Comparison of ENCODE assay signal across 1 cellular context in the genomic region with DNA sequence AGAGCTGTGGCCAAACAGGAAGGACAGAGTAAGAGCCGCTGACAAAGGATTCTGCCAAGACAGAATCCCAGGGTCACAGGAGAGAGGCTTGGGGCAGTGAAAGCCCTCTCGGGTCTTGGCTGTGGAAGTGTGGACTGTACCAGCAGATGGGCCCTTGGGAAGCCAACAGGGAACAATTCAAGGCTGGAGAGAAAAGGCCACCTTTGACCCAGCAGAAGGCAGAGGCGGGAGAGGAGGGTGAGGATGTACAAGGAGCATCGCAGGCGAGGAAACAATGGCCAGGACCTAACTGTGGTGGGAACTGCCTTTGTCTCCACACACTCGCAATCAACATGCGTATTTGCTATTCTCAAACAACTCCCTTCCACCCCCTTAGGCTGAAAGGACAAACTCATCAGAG.
TF ChIP-seq lines count a peak whose summit lies in the region.

No MANE protein-coding gene starts in this region.

TF ChIP-seq in HepG2, 621 proteins besides CTCF, POLR2A, EP300 and RAD21:
- TF ChIP-seq KDM5B (CRISPR knock-in tag; IDR thresholded peaks at IDR 0.05; ENCODE audit: borderline replicate concordance) (0 out of 2 replicates have a peak, but pooled peaks have one; percentile 18), JUN (CRISPR knock-in tag; IDR thresholded peaks at IDR 0.05) (no peak), ZFP82 (CRISPR knock-in tag; IDR thresholded peaks at IDR 0.05; ENCODE audit: borderline replicate concordance) (no peak), POLR2AphosphoS5 (IDR thresholded peaks at IDR 0.05; ENCODE audit: low read depth, low read length) (peak; percentile 22; the same call in 1 of the 2 replicates), ZNF83 (CRISPR knock-in tag; IDR thresholded peaks at IDR 0.05; ENCODE audit: borderline replicate concordance) (peak; percentile 7; the same call in 1 of the 2 replicates), ZNF274 (CRISPR knock-in tag; IDR thresholded peaks at IDR 0.05) (0 out of 2 replicates have a peak, but pooled peaks have one; percentile 52), ZBTB20 (CRISPR knock-in tag; IDR thresholded peaks at IDR 0.05; ENCODE audit: borderline replicate concordance, low read depth) (no peak), RBM22 (optimal IDR thresholded peaks at IDR 0.05; ENCODE audit: low read length) (peak; percentile 99), ZNF883 (CRISPR knock-in tag; IDR thresholded peaks at IDR 0.05; ENCODE audit: not compliant biosample characterization) (peak; percentile 62), POLR2G (IDR thresholded peaks at IDR 0.05; ENCODE audit: low read depth, low read length) (peak; percentile 11)
- TF ChIP-seq, protein P1, sequence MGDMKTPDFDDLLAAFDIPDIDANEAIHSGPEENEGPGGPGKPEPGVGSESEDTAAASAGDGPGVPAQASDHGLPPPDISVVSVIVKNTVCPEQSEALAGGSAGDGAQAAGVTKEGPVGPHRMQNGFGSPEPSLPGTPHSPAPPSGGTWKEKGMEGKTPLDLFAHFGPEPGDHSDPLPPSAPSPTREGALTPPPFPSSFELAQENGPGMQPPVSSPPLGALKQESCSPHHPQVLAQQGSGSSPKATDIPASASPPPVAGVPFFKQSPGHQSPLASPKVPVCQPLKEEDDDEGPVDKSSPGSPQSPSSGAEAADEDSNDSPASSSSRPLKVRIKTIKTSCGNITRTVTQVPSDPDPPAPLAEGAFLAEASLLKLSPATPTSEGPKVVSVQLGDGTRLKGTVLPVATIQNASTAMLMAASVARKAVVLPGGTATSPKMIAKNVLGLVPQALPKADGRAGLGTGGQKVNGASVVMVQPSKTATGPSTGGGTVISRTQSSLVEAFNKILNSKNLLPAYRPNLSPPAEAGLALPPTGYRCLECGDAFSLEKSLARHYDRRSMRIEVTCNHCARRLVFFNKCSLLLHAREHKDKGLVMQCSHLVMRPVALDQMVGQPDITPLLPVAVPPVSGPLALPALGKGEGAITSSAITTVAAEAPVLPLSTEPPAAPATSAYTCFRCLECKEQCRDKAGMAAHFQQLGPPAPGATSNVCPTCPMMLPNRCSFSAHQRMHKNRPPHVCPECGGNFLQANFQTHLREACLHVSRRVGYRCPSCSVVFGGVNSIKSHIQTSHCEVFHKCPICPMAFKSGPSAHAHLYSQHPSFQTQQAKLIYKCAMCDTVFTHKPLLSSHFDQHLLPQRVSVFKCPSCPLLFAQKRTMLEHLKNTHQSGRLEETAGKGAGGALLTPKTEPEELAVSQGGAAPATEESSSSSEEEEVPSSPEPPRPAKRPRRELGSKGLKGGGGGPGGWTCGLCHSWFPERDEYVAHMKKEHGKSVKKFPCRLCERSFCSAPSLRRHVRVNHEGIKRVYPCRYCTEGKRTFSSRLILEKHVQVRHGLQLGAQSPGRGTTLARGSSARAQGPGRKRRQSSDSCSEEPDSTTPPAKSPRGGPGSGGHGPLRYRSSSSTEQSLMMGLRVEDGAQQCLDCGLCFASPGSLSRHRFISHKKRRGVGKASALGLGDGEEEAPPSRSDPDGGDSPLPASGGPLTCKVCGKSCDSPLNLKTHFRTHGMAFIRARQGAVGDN (CRISPR knock-in tag; IDR thresholded peaks at IDR 0.05) = peak; percentile 24; the same call in 1 of the 2 replicates
